8 cellular contexts compared by ENCODE assay signal in the genomic region with DNA sequence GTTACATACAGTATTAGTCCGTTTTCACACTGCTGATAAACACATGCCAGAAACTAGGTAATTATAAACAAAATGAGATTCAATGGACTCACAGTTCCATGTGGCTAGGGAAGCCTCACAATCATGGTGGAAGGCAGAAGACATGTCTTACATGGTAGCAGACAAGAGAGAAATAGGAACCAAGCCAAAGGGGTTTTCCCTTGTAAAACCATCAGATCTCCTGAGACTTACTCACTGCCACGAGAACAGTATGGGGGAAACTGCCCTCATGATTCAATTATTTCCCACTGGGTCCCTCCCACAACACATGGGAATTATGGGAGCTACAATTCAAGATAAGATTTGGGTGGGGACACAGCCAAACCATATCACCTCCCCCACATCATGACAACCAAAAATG. TPM values are rescaled to one million over a fixed set of nuclear protein-coding genes. Genes with fewer than 3 reads are reported as not detected.
DNase-seq lines count a peak whose midpoint lies in the region; ATAC-seq, FAIRE-seq and TF ChIP-seq lines count a peak whose summit lies in the region.
"Not testable (repeated sequence)": the region's sequence is repeated elsewhere in the genome, so short reads cannot be mapped to it uniquely, and the experiment has no call there.

No MANE protein-coding gene starts in this region.

- FAIRE-seq in H1 (lab: Jason Lieb, UNC), result not testable (repeated sequence)

- not testable (repeated sequence) for H3K36me3 ChIP-seq in H1 (ENCODE audit: control insufficient read depth in 2 of 4, insufficient read depth in 4 of 4, low read length in 3 of 4); naive thymus-derived CD4-positive, alpha-beta T cell (ENCODE audit: control insufficient read depth in 2 of 3, insufficient read depth in 3 of 3, low read length in 3 of 3)

- H3K79me1 ChIP-seq in H1 (ENCODE audit: low read depth, low read length), result not testable (repeated sequence)

- not testable (repeated sequence) for H4K5ac ChIP-seq in H1 (ENCODE audit: insufficient read length, low read depth, low read length)

- not testable (repeated sequence) for TF ChIP-seq EP300 in H1 (IDR thresholded peaks at IDR 0.05; ENCODE audit: borderline replicate concordance in 1 of 2, low read depth in 2 of 2, low read length in 2 of 2)

- not testable (repeated sequence) for H4K20me1 ChIP-seq in H1 (replicated peaks in 1 of 2; ENCODE audit: control insufficient read depth in 1 of 2, insufficient read depth in 2 of 2, low read length in 2 of 2)

- TF ChIP-seq RAD21 in H1 (IDR thresholded peaks at IDR 0.05 in 1 of 2, conservative IDR thresholded peaks at IDR 0.05 in 1 of 2; ENCODE audit: low read depth in 2 of 2, low read length in 2 of 2), result not testable (repeated sequence)

- H2BK15ac ChIP-seq in H1 (ENCODE audit: low read length), result not testable (repeated sequence)

- H3K56ac ChIP-seq in H1 (replicated peaks; ENCODE audit: insufficient read length, low read depth, low read length), result not testable (repeated sequence)

- H4K91ac ChIP-seq in H1 (replicated peaks; ENCODE audit: insufficient read length, low read length), result not testable (repeated sequence)

- H2BK5ac ChIP-seq in H1 (ENCODE audit: low read depth, low read length), result not testable (repeated sequence)

- TF ChIP-seq CTCF in H1 (IDR thresholded peaks at IDR 0.05; ENCODE audit: control extremely low read depth in 1 of 3, insufficient read depth in 1 of 3, low read depth in 1 of 3, low read length in 3 of 3), result not testable (repeated sequence)

- peaks cover 22 to 94% of the 10 kb centered on the region in 2 experiments for H3K79me2 ChIP-seq in H1 (ENCODE audit: control insufficient read depth in 1 of 2, insufficient read depth in 2 of 2, low read length in 2 of 2)

- H3K9me3 Mint-ChIP-seq in activated naive CD4-positive, alpha-beta T cell treated with anti-CD3 and anti-CD28 coated beads for 36 hours, result peaks cover 15% of the 10 kb centered on the region
- not testable (repeated sequence) for H3K9me3 Mint-ChIP-seq in naive thymus-derived CD4-positive, alpha-beta T cell

- POLR2A ChIA-PET in H1 (lab: Charles Lee; ENCODE audit: partially characterized antibody), result interaction anchor here (2.0 kb wide), 1 partner anchor 15 kb away, joined by 5 read pairs; no protein-coding TSS in a partner anchor
- POLR2A ChIA-PET in naive thymus-derived CD4-positive, alpha-beta T cell (lab: Charles Lee), result interaction anchor here (0.8 kb wide), 1 partner anchor 18 kb away, joined by 3 read pairs; no protein-coding TSS in a partner anchor

- not testable (repeated sequence) for H3K14ac ChIP-seq in H1 (ENCODE audit: insufficient read length)

- not testable (repeated sequence) for H3K23ac ChIP-seq in H1 (ENCODE audit: insufficient read length)

- H2BK120ac ChIP-seq in H1 (replicated peaks; ENCODE audit: low read depth, low read length), result not testable (repeated sequence)

- not testable (repeated sequence) for H2BK20ac ChIP-seq in H1 (ENCODE audit: low read length)

- not testable (repeated sequence) for H3K27me3 Mint-ChIP-seq in T-helper 17 cell; activated naive CD4-positive, alpha-beta T cell treated with anti-CD3 and anti-CD28 coated beads for 36 hours (ENCODE audit: low read depth); naive thymus-derived CD4-positive, alpha-beta T cell

- H3K18ac ChIP-seq in H1 (ENCODE audit: extremely low read depth, low read length), result 0 out of 2 replicates have a peak overlapping the region, but pooled peaks have one; percentile 49

- peaks cover 8 to 37% (median 30%) of the 10 kb centered on the region in 4 experiments for H3K4me1 ChIP-seq in H1 (replicated peaks in 1 of 4; ENCODE audit: control insufficient read depth in 3 of 4, insufficient read depth in 4 of 4, low read length in 3 of 4)
- H3K4me1 ChIP-seq in naive thymus-derived CD4-positive, alpha-beta T cell (ENCODE audit: control insufficient read depth in 2 of 2, insufficient read depth in 2 of 2, low read length in 2 of 2), result peaks cover 21 to 26% of the 10 kb centered on the region in 2 donors

- ATAC-seq in GM19035 (IDR thresholded peaks at IDR 0.05; ENCODE audit: unreplicated experiment), result peak; percentile 29
- ATAC-seq in HG02610 (IDR thresholded peaks at IDR 0.05; ENCODE audit: unreplicated experiment), result peak; percentile 25
- peak; percentile 33 for ATAC-seq in HG03457 (IDR thresholded peaks at IDR 0.05; ENCODE audit: unreplicated experiment)
- peak; percentile 47 for ATAC-seq in T-helper 17 cell
- peak; percentile 42 for ATAC-seq in naive thymus-derived CD4-positive, alpha-beta T cell

- H2AFZ ChIP-seq in H1 (ENCODE audit: low read length), result not testable (repeated sequence)

- not testable (repeated sequence) for H3K4me3 ChIP-seq in H1 (ENCODE audit: extremely low read depth in 1 of 4, insufficient read depth in 2 of 4, low read depth in 3 of 4, low read length in 4 of 4); naive thymus-derived CD4-positive, alpha-beta T cell (ENCODE audit: low read length)

- not testable (repeated sequence) for H3K23me2 ChIP-seq in H1 (ENCODE audit: low read depth, low read length)

- not testable (repeated sequence) for H3K27ac ChIP-seq in H1 (ENCODE audit: low read depth, low read length); naive thymus-derived CD4-positive, alpha-beta T cell (ENCODE audit: low read depth, low read length)

- not testable (repeated sequence) for H3K4me3 Mint-ChIP-seq in T-helper 17 cell; activated naive CD4-positive, alpha-beta T cell treated with anti-CD3 and anti-CD28 coated beads for 36 hours
- H3K4me3 Mint-ChIP-seq in naive thymus-derived CD4-positive, alpha-beta T cell, result peak overlapping the region in 2 of 10 donors; percentile 12 to 50

- H3K9ac ChIP-seq in H1 (replicated peaks in 1 of 4; ENCODE audit: extremely low read depth in 1 of 4, low read depth in 3 of 4, low read length in 3 of 4), result not testable (repeated sequence)

- peak overlapping the region; percentile 20; the same call in 1 of the 2 replicates for H2BK12ac ChIP-seq in H1 (ENCODE audit: low read depth, low read length)

- 89% methylated on average over 2 of the region's 2 CpGs; no CpG with 5 or more reads in 1 of the 2 experiments for WGBS in H1 (ENCODE audit: extremely low coverage in 1 of 2, insufficient coverage in 1 of 2, insufficient read length in 1 of 2, insufficient replicate concordance in 2 of 2, low coverage in 1 of 2, low lambda C conversion rate in 2 of 2, missing lambda C conversion rate in 1 of 2), 2 experiments

- CTCF ChIA-PET in activated naive CD4-positive, alpha-beta T cell treated with anti-CD3 and anti-CD28 coated beads for 36 hours (lab: Charles Lee); H1 (lab: Charles Lee; ENCODE audit: partially characterized antibody); naive thymus-derived CD4-positive, alpha-beta T cell (lab: Charles Lee): not testable (repeated sequence)

- H3K27ac Mint-ChIP-seq in T-helper 17 cell, result not testable (repeated sequence)
- peak overlapping the region; percentile 74 for H3K27ac Mint-ChIP-seq in activated naive CD4-positive, alpha-beta T cell treated with anti-CD3 and anti-CD28 coated beads for 36 hours
- H3K27ac Mint-ChIP-seq in naive thymus-derived CD4-positive, alpha-beta T cell, result peak overlapping the region in 3 of 9 donors; percentile 4 to 81 (median 43)

- H3K4me2 ChIP-seq in H1 (ENCODE audit: insufficient read depth in 1 of 2, low read depth in 2 of 2, low read length in 2 of 2), result not testable (repeated sequence)

- H3K27me3 ChIP-seq in H1 (replicated peaks in 1 of 4; ENCODE audit: control insufficient read depth in 3 of 4, extremely low read depth in 1 of 4, insufficient read depth in 3 of 4, low read length in 3 of 4); naive thymus-derived CD4-positive, alpha-beta T cell (ENCODE audit: control insufficient read depth in 2 of 2, insufficient read depth in 2 of 2, low read length in 2 of 2): not testable (repeated sequence)

- H3K4me1 Mint-ChIP-seq in T-helper 17 cell, result peaks cover 50% of the 10 kb centered on the region
- peaks cover 63% of the 10 kb centered on the region for H3K4me1 Mint-ChIP-seq in activated naive CD4-positive, alpha-beta T cell treated with anti-CD3 and anti-CD28 coated beads for 36 hours (ENCODE audit: low read depth)
- H3K4me1 Mint-ChIP-seq in naive thymus-derived CD4-positive, alpha-beta T cell, result peaks cover 32 to 79% (median 73%) of the 10 kb centered on the region in 7 donors

- peak; percentile 71 for DNase-seq in CD1c-positive myeloid dendritic cell (ENCODE audit: extremely low spot score)
- not testable (repeated sequence) for DNase-seq in T-helper 17 cell; H1 (ENCODE audit: low read depth in 1 of 2, low spot score in 2 of 2); naive thymus-derived CD4-positive, alpha-beta T cell
- DNase-seq in activated naive CD4-positive, alpha-beta T cell treated with anti-CD3 and anti-CD28 coated beads for 36 hours, result peak; percentile 42

- not testable (repeated sequence) for H3K4ac ChIP-seq in H1 (replicated peaks; ENCODE audit: insufficient read length, low read depth, low read length)

- 0 out of 2 replicates have a peak overlapping the region, but pooled peaks have one; percentile 11 for H2AK5ac ChIP-seq in H1 (ENCODE audit: low read depth, low read length)

- H4K8ac ChIP-seq in H1 (ENCODE audit: extremely low read depth, insufficient read depth, low read length), result not testable (repeated sequence)

- H3K9me3 ChIP-seq in T-helper 17 cell (ENCODE audit: control insufficient read depth, low read length, poor library complexity, severe bottlenecking); H1 (ENCODE audit: insufficient read depth in 2 of 2, low read depth in 1 of 2, low read length in 1 of 2); naive thymus-derived CD4-positive, alpha-beta T cell (ENCODE audit: control insufficient read depth in 2 of 3, low read length in 3 of 3): not testable (repeated sequence)

- not testable (repeated sequence) for H3K36me3 Mint-ChIP-seq in T-helper 17 cell (ENCODE audit: low read depth)
- peaks cover 24% of the 10 kb centered on the region for H3K36me3 Mint-ChIP-seq in activated naive CD4-positive, alpha-beta T cell treated with anti-CD3 and anti-CD28 coated beads for 36 hours (ENCODE audit: low read depth)
- peaks cover 0 to 38% (median 14%) of the 10 kb centered on the region in 5 donors for H3K36me3 Mint-ChIP-seq in naive thymus-derived CD4-positive, alpha-beta T cell

- TF ChIP-seq POLR2A in H1 (IDR thresholded peaks at IDR 0.05; ENCODE audit: control extremely low read depth in 1 of 2, low read depth in 2 of 2, low read length in 2 of 2), result not testable (repeated sequence)

- intact Hi-C loops in activated naive CD4-positive, alpha-beta T cell treated with anti-CD3 and anti-CD28 coated beads for 36 hours (cut with micrococcal nuclease); naive thymus-derived CD4-positive, alpha-beta T cell (cut with micrococcal nuclease): not testable (repeated sequence)

RNA-seq across cellular contexts. Expression of a gene that starts 5.7 kb away (rescaled TPM):
- total RNA-seq in T-helper 17 cell, result 10 to 100 TPM; 36.9 to 44.8 TPM
- total RNA-seq in activated naive CD4-positive, alpha-beta T cell treated with anti-CD3 and anti-CD28 coated beads for 36 hours, result 10 to 100 TPM; 39.4 to 39.9 TPM
- 92.9 and 94.7 TPM in 2 replicates for total RNA-seq in H1 (2021; fragmentation: NEBNext Ultra II Directional; extraction: Animal tissue kit (Norgen Biotek cat#: 25700))
- polyA plus RNA-seq in H1 (2011; rRNA removed), result 68.4 and 69.3 TPM in 2 replicates
- polyA plus RNA-seq in H1 (2011; cell fraction: cytosol; rRNA removed), result 69.3 TPM
- 122 TPM for polyA plus RNA-seq in H1 (2011; cell fraction: nucleus; rRNA removed)
- polyA plus RNA-seq in H1 (2012, experiment 1 of 2), result 53.8 to 78.2 TPM (median 59.0 TPM) in 4 replicates
- 4.4 TPM for polyA plus RNA-seq in H1 (2012, experiment 2 of 2)
- polyA plus RNA-seq in H1 (2013, experiment 1 of 2), result 58.6 TPM
- polyA plus RNA-seq in H1 (2013, experiment 2 of 2), result 59.7 TPM
- polyA minus RNA-seq in H1 (2011; rRNA and poly(A)+ RNA removed), result 410 and 421 TPM in 2 replicates
- 127 TPM for polyA minus RNA-seq in H1 (2011; cell fraction: cytosol; rRNA and poly(A)+ RNA removed)
- 199 TPM for polyA minus RNA-seq in H1 (2011; cell fraction: nucleus; rRNA and poly(A)+ RNA removed)
- total RNA-seq in naive thymus-derived CD4-positive, alpha-beta T cell, result 10 to 100 TPM; 25.3 to 80.1 (median 29.9) TPM
- polyA plus RNA-seq in naive thymus-derived CD4-positive, alpha-beta T cell, result 10 to 100 TPM; 13.9 to 15.0 TPM

RNA-seq across cellular contexts. Expression of a gene that starts 17.8 kb away (rescaled TPM):
- total RNA-seq in T-helper 17 cell, result 10 to 100 TPM; 21.8 to 30.5 TPM
- 10 to 100 TPM; 39.1 to 41.3 TPM for total RNA-seq in activated naive CD4-positive, alpha-beta T cell treated with anti-CD3 and anti-CD28 coated beads for 36 hours
- total RNA-seq in H1 (2021; fragmentation: NEBNext Ultra II Directional; extraction: Animal tissue kit (Norgen Biotek cat#: 25700)), result 50.4 and 53.2 TPM in 2 replicates
- polyA plus RNA-seq in H1 (2011; rRNA removed), result 27.2 and 32.0 TPM in 2 replicates
- 34.3 TPM for polyA plus RNA-seq in H1 (2011; cell fraction: cytosol; rRNA removed)
- 16.9 TPM for polyA plus RNA-seq in H1 (2011; cell fraction: nucleus; rRNA removed)
- polyA plus RNA-seq in H1 (2012, experiment 1 of 2), result 31.4 to 37.5 TPM (median 35.0 TPM) in 4 replicates
- polyA plus RNA-seq in H1 (2012, experiment 2 of 2), result 30.6 TPM
- 38.8 TPM for polyA plus RNA-seq in H1 (2013, experiment 1 of 2)
- polyA plus RNA-seq in H1 (2013, experiment 2 of 2), result 39.4 TPM
- 9.7 and 10.1 TPM in 2 replicates for polyA minus RNA-seq in H1 (2011; rRNA and poly(A)+ RNA removed)
- 23.1 TPM for polyA minus RNA-seq in H1 (2011; cell fraction: cytosol; rRNA and poly(A)+ RNA removed)
- 12.6 TPM for polyA minus RNA-seq in H1 (2011; cell fraction: nucleus; rRNA and poly(A)+ RNA removed)
- total RNA-seq in naive thymus-derived CD4-positive, alpha-beta T cell, result 10 to 100 TPM; 18.0 to 31.2 (median 26.8) TPM
- polyA plus RNA-seq in naive thymus-derived CD4-positive, alpha-beta T cell, result 10 to 100 TPM; 33.1 to 36.2 TPM
